In genomic region chr9:130225071-130225470, GRCh38 we compare ENCODE assay signal across 23 cellular contexts. TPM values are rescaled to one million over a fixed set of nuclear protein-coding genes. Genes with fewer than 3 reads are reported as not detected.
DNase-seq lines count a peak whose midpoint lies in the region; ATAC-seq and TF ChIP-seq lines count a peak whose summit lies in the region.
"Had no signal": no experiment of that assay in that cellular context is flagged by ENCODE, and none has a peak within 500 bp of the region (broad histone marks: within the 10 kb centered on the region; RNA-seq: fewer than 3 reads in every experiment).

No MANE protein-coding gene starts in this region.

- no peak for ATAC-seq in left lung
- ATAC-seq: GM12878 had no signal

- DNase-seq in NCI-H82 treated with DMSO at 0.1 percent for 48 hours (lab: John Stamatoyannopoulos, UW; ENCODE audit: unreplicated experiment) (peak; percentile 86), WERI-Rb-1 (peak; percentile 69), posterior vena cava (ENCODE audit: low spot score) (peak; percentile 49), left lung (no peak), retina (no peak), midbrain (lab: John Stamatoyannopoulos, UW) (no peak)
- DNase-seq: 8988T; ACHN; BE2C; C1 segment of cervical spinal cord; CD4-positive, alpha-beta memory T cell; CD4-positive, CD25-positive, alpha-beta regulatory T cell; CD8-positive, alpha-beta memory T cell; COR-L47; DMS 273 treated with DMSO at 0.1 percent for 48 hours; DMS153; DMS53; DMS79; DND-41; EL; GDM1 had no signal

- no peaks in the 10 kb centered on the region for H3K27me3 ChIP-seq in WERI-Rb-1 (ENCODE audit: insufficient read depth, low read depth, severe bottlenecking)
- no peaks in the 10 kb centered on the region for H3K27me3 ChIP-seq in left lung
- H3K27me3 ChIP-seq: BE2C, BLaER1 had no signal

- TF ChIP-seq CTCF in WERI-Rb-1 (IDR thresholded peaks at IDR 0.05; ENCODE audit: low read depth, low read length) (no peak), left lung (IDR thresholded peaks at IDR 0.05) (no peak)

- H3K9me3 ChIP-seq in WERI-Rb-1 (ENCODE audit: severe bottlenecking) (peaks cover 13% of the 10 kb centered on the region), left lung (peaks cover 0 to 16% of the 10 kb centered on the region in 2 donors)

- H3K36me3 ChIP-seq in WERI-Rb-1 (peaks cover 72% of the 10 kb centered on the region), left lung (no peaks in the 10 kb centered on the region)

- H3K27ac ChIP-seq in WERI-Rb-1 (peak overlapping the region; percentile 78), left lung (no peak overlapping the region)
- H3K27ac ChIP-seq: BLaER1 had no signal

- no peaks in the 10 kb centered on the region for H3K4me1 ChIP-seq in left lung

- intact Hi-C loops in posterior vena cava (cut with DNase I) (no loop called here), left lung (cut with DNase I) (no loop called here)

- H3K4me3 ChIP-seq in WERI-Rb-1 (ENCODE audit: low read depth, low read length) (no peak overlapping the region), left lung (no peak overlapping the region)
- H3K4me3 ChIP-seq: BLaER1, GM12878 had no signal

RNA-seq across cellular contexts. Expression of gene HMCN2, which starts 40.5 kb away (rescaled TPM):
- total RNA-seq in posterior vena cava: 100 to 1,000 TPM in 1 of 2 donors, 10 to 100 TPM in 1; 98.8 to 224 TPM
- 1 to 10 TPM; 3.7 to 3.9 TPM for total RNA-seq in left lung
- total RNA-seq: CD4-positive, alpha-beta memory T cell; CD4-positive, CD25-positive, alpha-beta regulatory T cell; CD8-positive, alpha-beta memory T cell; GM12878 had no signal

RNA-seq across cellular contexts. Expression of gene NCS1, which starts 52.9 kb away (rescaled TPM):
- total RNA-seq in posterior vena cava: 100 to 1,000 TPM; 194 to 196 TPM
- total RNA-seq in left lung: 10 to 100 TPM; 19.6 to 19.9 TPM

Comparison
In these comparisons a context has a peak if more than half of its experiments do, and no peak if none do; other contexts are left out.
1. DNase-seq: peak in NCI-H82 treated with DMSO at 0.1 percent for 48 hours (single experiment), WERI-Rb-1 (single experiment) and posterior vena cava (single experiment); none in left lung (0 of 2), retina (single experiment) and midbrain (single experiment).
2. RNA of gene HMCN2, which starts 40.5 kb away (total RNA-seq): 98.8 to 224 TPM in posterior vena cava; 3.7 to 3.9 TPM in left lung; every median in the first group is over 10 times any median in the second.
3. RNA of gene NCS1, which starts 52.9 kb away (total RNA-seq): 194 to 196 TPM in posterior vena cava; 19.6 to 19.9 TPM in left lung; every median in the first group is over 4 times any median in the second.